ENCODE assay signal across 8 cellular contexts in the genomic region with DNA sequence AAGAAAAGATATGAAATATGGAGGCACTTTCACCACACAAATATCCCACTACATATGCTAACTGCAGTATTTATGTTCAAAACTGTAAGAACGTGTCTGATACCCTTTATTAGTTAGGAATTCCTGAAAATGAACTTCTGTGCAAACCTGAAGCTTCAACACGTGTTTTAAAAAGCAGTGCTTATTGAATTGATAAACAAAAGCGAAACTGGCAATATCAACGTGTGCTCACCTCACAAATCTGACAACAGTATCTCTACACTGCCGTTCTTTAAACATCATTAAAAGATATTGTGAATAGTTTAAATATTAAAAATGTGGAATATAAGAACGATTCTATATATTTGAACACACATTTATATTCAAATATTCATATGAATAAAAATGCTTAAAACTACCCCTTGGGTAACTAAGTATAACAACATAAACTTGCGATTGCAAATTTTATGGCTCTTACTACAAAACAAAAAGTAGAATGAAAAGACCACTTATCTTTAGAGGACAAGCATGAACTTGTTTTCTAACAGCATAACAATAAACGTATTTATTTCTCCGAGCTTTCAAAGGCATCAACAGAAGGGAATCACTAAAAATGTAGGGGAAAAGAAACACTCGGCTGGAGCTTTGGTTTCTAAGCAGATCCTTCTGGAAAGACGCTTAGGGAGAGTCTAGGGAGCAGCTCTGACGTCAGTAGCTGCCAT. TPM values are rescaled to one million over a fixed set of nuclear protein-coding genes. Genes with fewer than 3 reads are reported as not detected.
DNase-seq lines count a peak whose midpoint lies in the region; ATAC-seq and TF ChIP-seq lines count a peak whose summit lies in the region.

A gene (minus strand): TSS at position 670 of the 701 bp plus-strand sequence. CDS start 17,738 bp downstream, outside the sequence.

- H3K4me1 ChIP-seq in right atrium auricular region = peaks cover 0 to 43% of the 10 kb centered on the region in 2 donors
- H3K4me1 ChIP-seq in duodenal mucosa (ENCODE audit: control insufficient read depth in 1 of 2, insufficient read depth in 2 of 2, low read length in 2 of 2) = peaks cover 13 to 15% of the 10 kb centered on the region in 2 donors
- peaks cover 8 to 10% of the 10 kb centered on the region in 2 donors for H3K4me1 ChIP-seq in mucosa of rectum (ENCODE audit: control insufficient read depth in 2 of 2, insufficient read depth in 2 of 2, low read length in 2 of 2)

- peak within 1 kb of the TSS; percentile 72 to 81 for H3K4me3 ChIP-seq in right atrium auricular region
- peak within 1 kb of the TSS; percentile 86 to 92 for H3K4me3 ChIP-seq in duodenal mucosa (ENCODE audit: low read depth in 1 of 2, low read length in 2 of 2)
- H3K4me3 ChIP-seq in mucosa of rectum (ENCODE audit: low read length in 2 of 2) = peak within 1 kb of the TSS; percentile 82 to 86

- no peak for DNase-seq in right atrium auricular region (ENCODE audit: low spot score)
- no peak for DNase-seq in left ventricle myocardium superior
- DNase-seq in RPMI8226 = peak; percentile 16
- no peak for DNase-seq in omental fat pad (ENCODE audit: low spot score)

- H3K9me3 ChIP-seq in right atrium auricular region = no peaks in the 10 kb centered on the region
- H3K9me3 ChIP-seq in duodenal mucosa (ENCODE audit: control insufficient read depth in 1 of 2, low read length in 2 of 2) = no peaks in the 10 kb centered on the region
- no peaks in the 10 kb centered on the region for H3K9me3 ChIP-seq in mucosa of rectum (ENCODE audit: control insufficient read depth in 2 of 2, low read length in 2 of 2)

- TF ChIP-seq CTCF in right atrium auricular region (IDR thresholded peaks at IDR 0.05) (no peak), omental fat pad (IDR thresholded peaks at IDR 0.05) (no peak)

- intact Hi-C loops in left ventricle myocardium superior (cut with micrococcal nuclease) = no loop called here

- ATAC-seq in left ventricle myocardium superior (no peak), HG03135 (IDR thresholded peaks at IDR 0.05; ENCODE audit: unreplicated experiment) (no peak), omental fat pad (ENCODE audit: low FRiP score) (no peak), GM18867 (IDR thresholded peaks at IDR 0.05; ENCODE audit: unreplicated experiment) (no peak)

- H3K9ac ChIP-seq in duodenal mucosa (ENCODE audit: low read depth in 1 of 2, low read length in 2 of 2) = peak within 1 kb of the TSS; percentile 88 to 95
- H3K9ac ChIP-seq in mucosa of rectum (ENCODE audit: low read depth in 1 of 2, low read length in 2 of 2) = peak within 1 kb of the TSS; percentile 83 to 97

- H3K36me3 ChIP-seq in right atrium auricular region (peaks cover 3% of the 10 kb centered on the region), duodenal mucosa (ENCODE audit: control insufficient read depth in 1 of 2, insufficient read depth in 2 of 2, low read length in 2 of 2) (peaks cover 0 to 6% of the 10 kb centered on the region in 2 donors), mucosa of rectum (ENCODE audit: control insufficient read depth in 2 of 2, insufficient read depth in 2 of 2, low read length in 2 of 2) (peaks cover 2 to 7% of the 10 kb centered on the region in 2 donors)

- H3K27ac ChIP-seq in right atrium auricular region = peak within 1 kb of the TSS; percentile 100
- peak within 1 kb of the TSS; percentile 100 for H3K27ac ChIP-seq in duodenal mucosa (ENCODE audit: low read depth, low read length)
- peak within 1 kb of the TSS; percentile 99 to 100 for H3K27ac ChIP-seq in mucosa of rectum (ENCODE audit: low read depth in 2 of 2, low read length in 2 of 2)

- no peaks in the 10 kb centered on the region for H3K27me3 ChIP-seq in right atrium auricular region
- no peaks in the 10 kb centered on the region for H3K27me3 ChIP-seq in duodenal mucosa (ENCODE audit: control insufficient read depth in 1 of 2, insufficient read depth in 2 of 2, low read length in 2 of 2)
- no peaks in the 10 kb centered on the region for H3K27me3 ChIP-seq in mucosa of rectum (ENCODE audit: control insufficient read depth in 2 of 2, insufficient read depth in 2 of 2, low read length in 2 of 2)

RNA-seq across cellular contexts. Expression of the gene that starts here (rescaled TPM):
- total RNA-seq in right atrium auricular region (1 to 10 TPM in 1 of 2 donors, under 1 TPM in 1; 0.79 to 1.3 TPM), left ventricle myocardium superior (2.4 TPM), omental fat pad (1 to 10 TPM in 3 of 4 donors, under 1 TPM in 1; 0.56 to 4.0 (median 1.7) TPM)
